In genomic region chr7:123881300-123881699, GRCh38 we compare ENCODE assay signal across 9 cellular contexts. TPM values are rescaled to one million over a fixed set of nuclear protein-coding genes. Genes with fewer than 3 reads are reported as not detected.
"Had no signal": no experiment of that assay in that cellular context is flagged by ENCODE, and none has a peak within 500 bp of the region (broad histone marks: within the 10 kb centered on the region; RNA-seq: fewer than 3 reads in every experiment).

No MANE protein-coding gene starts in this region.

- H3K4me3 ChIP-seq: GM23248 had no signal

- H3K9ac ChIP-seq: GM23248 had no signal

- H3K27ac ChIP-seq: GM23248 had no signal

- H2AFZ ChIP-seq: GM23248 had no signal

- FAIRE-seq: HTR-8/SVneo had no signal

- DNase-seq: GM23248, GOT3, H9, HCEC 1CT, KG1 had no signal

RNA-seq across cellular contexts. Expression of gene HYAL4, which starts 36.3 kb away (rescaled TPM):
- total RNA-seq: GM23248, H9 had no signal
- polyA plus RNA-seq: GM23248, IgD-negative memory B cell had no signal

RNA-seq across cellular contexts. Expression of gene SPAM1, which starts 43.7 kb away (rescaled TPM):
- total RNA-seq: GM23248, H4, H9, HT-29 had no signal
- polyA plus RNA-seq: GM23248, IgD-negative memory B cell had no signal
